In genomic region chr17:75087558-75088453, GRCh38 we compare ENCODE assay signal across 1 cellular context.
TF ChIP-seq lines count a peak whose summit lies in the region.

Gene SLC16A5, plus strand, starts transcription at chr17:75087954. Its CDS starts 5,683 bp downstream, at chr17:75093637.

TF ChIP-seq in GM12878, 131 proteins besides CTCF, POLR2A, EP300 and RAD21 (continued from another document):
- no peak for TF ChIP-seq PRDM15 (CRISPR knock-in tag; IDR thresholded peaks at IDR 0.05)
- TF ChIP-seq BCL3 (IDR thresholded peaks at IDR 0.05; ENCODE audit: borderline replicate concordance, insufficient read depth, low read depth, low read length, poor library complexity, severe bottlenecking), result no peak
- TF ChIP-seq POLR2AphosphoS2 (IDR thresholded peaks at IDR 0.05; ENCODE audit: low read depth, low read length), result no peak
- no peak for TF ChIP-seq RB1 (IDR thresholded peaks at IDR 0.05; ENCODE audit: borderline replicate concordance)
